8 cellular contexts compared by ENCODE assay signal in the genomic region with DNA sequence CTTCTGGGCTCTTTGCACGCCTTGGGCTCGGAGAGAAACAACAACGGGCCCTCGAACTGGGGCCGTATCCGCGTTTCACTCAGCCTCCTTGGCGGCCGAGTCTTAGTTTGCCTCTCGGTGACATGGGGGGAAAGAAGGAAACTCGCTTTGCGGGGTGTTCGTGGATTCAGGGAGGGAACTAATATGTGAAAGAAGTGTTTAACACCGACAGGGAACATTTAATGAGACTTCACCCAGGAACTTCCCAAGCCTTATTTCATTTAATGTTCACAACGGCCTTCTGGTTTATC. TPM values are rescaled to one million over a fixed set of nuclear protein-coding genes. Genes with fewer than 3 reads are reported as not detected.
DNase-seq lines count a peak whose midpoint lies in the region; ATAC-seq and TF ChIP-seq lines count a peak whose summit lies in the region.

No MANE protein-coding gene starts in this region.

- H3K27ac Mint-ChIP-seq in chondrocyte (ENCODE audit: unreplicated experiment) = peak overlapping the region; percentile 98

- BruUV-seq in A673 (replicated peaks; lab: Mats Ljungman, UMichigan) = no TSS peak

- H3K4me1 Mint-ChIP-seq in chondrocyte (ENCODE audit: low read depth) = peaks cover 55% of the 10 kb centered on the region

- no peaks in the 10 kb centered on the region for H3K27me3 Mint-ChIP-seq in chondrocyte (ENCODE audit: low read depth)

- H3K4me1 ChIP-seq in A673 (ENCODE audit: insufficient read depth, low read length, poor library complexity, severe bottlenecking) (peaks cover 17% of the 10 kb centered on the region), muscle layer of duodenum (ENCODE audit: control insufficient read depth in 1 of 2, insufficient read depth in 2 of 2, low read length in 2 of 2) (peaks cover 13 to 56% of the 10 kb centered on the region in 2 donors)

- ATAC-seq in GM21786 (IDR thresholded peaks at IDR 0.05; ENCODE audit: unreplicated experiment) (no peak), GM21515 (IDR thresholded peaks at IDR 0.05; ENCODE audit: unreplicated experiment) (no peak), GM21825 (IDR thresholded peaks at IDR 0.05; ENCODE audit: unreplicated experiment) (no peak)

- H3K4me3 Mint-ChIP-seq in chondrocyte (ENCODE audit: unreplicated experiment) = peak overlapping the region; percentile 99

- no peak for DNase-seq in A673 (ENCODE audit: low spot score)
- no peak for DNase-seq in Jurkat, Clone E6-1 (ENCODE audit: low read depth, low spot score)
- DNase-seq in chondrocyte (ENCODE audit: low spot score) = no peak
- DNase-seq in NCI-H1436 treated with DMSO at 0.1 percent for 48 hours (lab: John Stamatoyannopoulos, UW) = no peak

- POLR2A ChIA-PET in A673 (lab: Charles Lee; ENCODE audit: low non-redundant PET) = no interaction called here

- peak overlapping the region; percentile 68 for H3K4me3 ChIP-seq in A673 (ENCODE audit: low read depth, low read length, poor library complexity, severe bottlenecking)
- peak overlapping the region; percentile 83 for H3K4me3 ChIP-seq in Jurkat, Clone E6-1 (ENCODE audit: low read length)
- peak overlapping the region; percentile 85 to 90 for H3K4me3 ChIP-seq in muscle layer of duodenum (ENCODE audit: low read depth in 1 of 2, low read length in 2 of 2)

- TF ChIP-seq CTCF in A673 (conservative IDR thresholded peaks at IDR 0.05; ENCODE audit: low read depth, low read length) (no peak), chondrocyte (IDR thresholded peaks at IDR 0.05) (no peak)

- no peaks in the 10 kb centered on the region for H3K9me3 Mint-ChIP-seq in chondrocyte (ENCODE audit: low read depth)

- CTCF ChIA-PET in A673 (lab: Charles Lee) = no interaction called here

- intact Hi-C loops in A673 (cut with micrococcal nuclease; ENCODE audit: unreplicated experiment) = no loop called here

- H3K27ac ChIP-seq in A673 (ENCODE audit: low read depth, low read length, poor library complexity, severe bottlenecking) (peak overlapping the region; percentile 98), muscle layer of duodenum (ENCODE audit: low read length) (peak overlapping the region; percentile 84)

- no peaks in the 10 kb centered on the region for H3K9me3 ChIP-seq in A673 (ENCODE audit: low read depth, low read length, poor library complexity, severe bottlenecking)
- H3K9me3 ChIP-seq in muscle layer of duodenum (ENCODE audit: control insufficient read depth in 1 of 2, low read length in 2 of 2) = no peaks in the 10 kb centered on the region

- no peaks in the 10 kb centered on the region for H3K36me3 ChIP-seq in A673 (ENCODE audit: insufficient read depth, low read length, poor library complexity, severe bottlenecking)
- peaks cover 0 to 4% of the 10 kb centered on the region in 2 donors for H3K36me3 ChIP-seq in muscle layer of duodenum (ENCODE audit: control insufficient read depth in 1 of 2, insufficient read depth in 2 of 2, low read length in 2 of 2)

- peaks cover 3% of the 10 kb centered on the region for H3K36me3 Mint-ChIP-seq in chondrocyte (ENCODE audit: low read depth)

- H3K27me3 ChIP-seq in A673 (replicated peaks; ENCODE audit: insufficient read depth, low read depth, low read length, poor library complexity) (no peaks in the 10 kb centered on the region), muscle layer of duodenum (ENCODE audit: low read depth, low read length) (no peaks in the 10 kb centered on the region)

RNA-seq across cellular contexts. Expression of a gene that starts 0.9 kb away (rescaled TPM):
- total RNA-seq in A673 (2021) (185 and 195 TPM in 2 replicates), chondrocyte (78.7 to 169 TPM (median 168 TPM) in 3 replicates)
- polyA plus RNA-seq in Jurkat, Clone E6-1 (2012; ENCODE audit: insufficient read depth, insufficient read length) = 249 TPM
